8 cellular contexts compared by ENCODE assay signal in the genomic region with DNA sequence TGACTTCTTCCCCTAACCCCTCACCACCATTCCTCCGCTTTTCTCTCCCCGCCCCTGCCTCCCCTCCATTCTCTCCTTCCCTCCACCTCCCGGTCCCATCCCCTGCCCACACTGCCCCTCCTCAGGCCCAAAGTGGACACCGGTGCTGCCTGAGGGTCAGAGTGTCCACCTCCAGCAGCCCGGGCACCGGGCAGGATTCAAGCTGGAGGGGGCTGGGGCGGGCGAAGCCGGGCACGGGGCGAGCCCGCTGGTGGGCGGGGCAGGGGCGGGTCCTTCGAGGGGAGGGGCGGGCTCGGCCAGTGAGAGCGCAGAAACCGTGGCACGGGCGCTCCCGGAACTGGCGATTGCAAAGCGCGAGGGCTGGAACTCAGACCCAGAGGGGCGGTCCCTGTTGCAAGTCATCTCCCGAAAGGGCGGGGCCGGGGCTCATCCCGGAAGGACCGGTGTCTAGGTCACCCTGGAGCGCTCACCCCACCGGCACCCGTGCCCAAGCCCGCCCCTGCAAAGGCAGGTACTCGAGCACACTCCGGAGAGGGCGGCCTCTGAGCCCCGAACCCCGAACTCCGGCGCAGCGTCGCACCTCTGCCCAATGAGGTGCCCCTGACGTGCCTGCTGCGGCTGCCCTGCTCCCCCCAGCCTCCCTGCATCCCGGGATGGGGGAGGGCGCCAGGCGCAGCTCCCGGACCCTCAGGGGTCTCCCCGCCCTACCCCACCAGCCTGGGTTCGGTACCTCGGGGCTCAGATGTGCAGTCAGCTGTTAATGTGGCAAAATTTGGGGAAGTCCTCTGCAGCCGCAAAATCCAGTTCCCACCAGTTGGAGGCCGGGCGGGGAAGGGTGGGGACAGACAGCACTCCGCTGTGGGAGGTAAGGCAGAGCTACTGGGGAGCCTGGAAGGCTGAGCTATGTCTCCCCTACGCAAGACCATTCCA. TPM values are rescaled to one million over a fixed set of nuclear protein-coding genes. Genes with fewer than 3 reads are reported as not detected.
A peak's percentile ranks its signal among the peaks of the same experiment; 100 is the strongest.
DNase-seq lines count a peak whose midpoint lies in the region; ATAC-seq lines count a peak whose summit lies in the region.

No MANE protein-coding gene starts in this region.

- peaks cover 8% of the 10 kb centered on the region for H3K9me3 Mint-ChIP-seq in activated CD4-positive, alpha-beta memory T cell treated with anti-CD3 and anti-CD28 coated beads, Interleukin-2, amount 10 ng/mL, durations not matched to agents 7 days and 5 days
- H3K9me3 Mint-ChIP-seq in memory B cell, result peaks cover 10% of the 10 kb centered on the region

- H3K4me3 Mint-ChIP-seq in activated CD4-positive, alpha-beta memory T cell treated with anti-CD3 and anti-CD28 coated beads, Interleukin-2, amount 10 ng/mL, durations not matched to agents 7 days and 5 days, result peak overlapping the region; percentile 74
- peak overlapping the region; percentile 76 for H3K4me3 Mint-ChIP-seq in memory B cell

- peak in 11 of 14 donors; percentile 18 to 82 (median 59) for DNase-seq in C1 segment of cervical spinal cord (lab: John Stamatoyannopoulos, UW)
- peak; percentile 82 for DNase-seq in NCI-H748 treated with DMSO at 0.1 percent for 48 hours (lab: John Stamatoyannopoulos, UW)
- DNase-seq in activated CD4-positive, alpha-beta memory T cell treated with anti-CD3 and anti-CD28 coated beads, Interleukin-2, amount 10 ng/mL, durations not matched to agents 7 days and 5 days, result peak; percentile 97
- peak; percentile 87 for DNase-seq in effector CD4-positive, alpha-beta T cell
- peak; percentile 63 to 70 for DNase-seq in memory B cell (ENCODE audit: low spot score in 2 of 2)
- DNase-seq in stimulated activated CD8-positive, alpha-beta memory T cell treated with anti-CD3 and anti-CD28 coated beads, Interleukin-12 subunit alpha, Interleukin-12 subunit beta, amount 100 ng/mL, for 24 hours (ENCODE audit: extremely low read depth), result peak; percentile 89

- peaks cover 49% of the 10 kb centered on the region for H3K4me1 Mint-ChIP-seq in activated CD4-positive, alpha-beta memory T cell treated with anti-CD3 and anti-CD28 coated beads, Interleukin-2, amount 10 ng/mL, durations not matched to agents 7 days and 5 days
- peaks cover 16% of the 10 kb centered on the region for H3K4me1 Mint-ChIP-seq in memory B cell

- H3K27me3 Mint-ChIP-seq in activated CD4-positive, alpha-beta memory T cell treated with anti-CD3 and anti-CD28 coated beads, Interleukin-2, amount 10 ng/mL, durations not matched to agents 7 days and 5 days, result no peaks in the 10 kb centered on the region
- peaks cover 17% of the 10 kb centered on the region for H3K27me3 Mint-ChIP-seq in memory B cell

- peak; percentile 92 for ATAC-seq in GM19324 (IDR thresholded peaks at IDR 0.05; ENCODE audit: low FRiP score, unreplicated experiment)
- peak; percentile 88 for ATAC-seq in HG03457 (IDR thresholded peaks at IDR 0.05; ENCODE audit: unreplicated experiment)
- peak; percentile 85 for ATAC-seq in memory B cell (ENCODE audit: low read depth)

- CTCF ChIA-PET in activated CD4-positive, alpha-beta memory T cell treated with anti-CD3 and anti-CD28 coated beads, Interleukin-2, amount 10 ng/mL, durations not matched to agents 7 days and 5 days (lab: Charles Lee), result interaction anchor here (1.2 to 2.8 kb wide), 3 partner anchors 9 to 502 kb away, joined by 4 to 24 read pairs (median 5); partner anchors contain the start of gene TSSC4

- POLR2A ChIA-PET in activated CD4-positive, alpha-beta memory T cell treated with anti-CD3 and anti-CD28 coated beads, Interleukin-2, amount 10 ng/mL, durations not matched to agents 7 days and 5 days (lab: Charles Lee), result interaction anchor here (0.8 to 3.7 kb wide), 13 partner anchors 9 to 599 kb away, joined by 3 to 24 read pairs (median 3); partner anchors contain the start of genes CARS1, CDKN1C and PHLDA2

- H3K27ac Mint-ChIP-seq in activated CD4-positive, alpha-beta memory T cell treated with anti-CD3 and anti-CD28 coated beads, Interleukin-2, amount 10 ng/mL, durations not matched to agents 7 days and 5 days, result peak overlapping the region; percentile 72
- no peak overlapping the region for H3K27ac Mint-ChIP-seq in memory B cell

- H3K36me3 Mint-ChIP-seq in activated CD4-positive, alpha-beta memory T cell treated with anti-CD3 and anti-CD28 coated beads, Interleukin-2, amount 10 ng/mL, durations not matched to agents 7 days and 5 days (ENCODE audit: low read depth), result peaks cover 10% of the 10 kb centered on the region
- H3K36me3 Mint-ChIP-seq in memory B cell, result peaks cover 14% of the 10 kb centered on the region

RNA-seq across cellular contexts. Expression of gene CDKN1C, which starts 16.5 kb away (rescaled TPM):
- under 1 TPM; 0.55 to 0.60 TPM for total RNA-seq in activated CD4-positive, alpha-beta memory T cell treated with anti-CD3 and anti-CD28 coated beads, Interleukin-2, amount 10 ng/mL, durations not matched to agents 7 days and 5 days

RNA-seq across cellular contexts. Expression of gene PHLDA2, which starts 27.1 kb away (rescaled TPM):
- total RNA-seq in activated CD4-positive, alpha-beta memory T cell treated with anti-CD3 and anti-CD28 coated beads, Interleukin-2, amount 10 ng/mL, durations not matched to agents 7 days and 5 days, result 1 to 10 TPM; 3.7 to 5.0 TPM

Comparison
In these comparisons a context has a peak if more than half of its experiments do, and no peak if none do; other contexts are left out.
1. Peak in every context shown above with its lines: DNase-seq and ATAC-seq.